ENCODE assay signal across 9 cellular contexts in the genomic region with DNA sequence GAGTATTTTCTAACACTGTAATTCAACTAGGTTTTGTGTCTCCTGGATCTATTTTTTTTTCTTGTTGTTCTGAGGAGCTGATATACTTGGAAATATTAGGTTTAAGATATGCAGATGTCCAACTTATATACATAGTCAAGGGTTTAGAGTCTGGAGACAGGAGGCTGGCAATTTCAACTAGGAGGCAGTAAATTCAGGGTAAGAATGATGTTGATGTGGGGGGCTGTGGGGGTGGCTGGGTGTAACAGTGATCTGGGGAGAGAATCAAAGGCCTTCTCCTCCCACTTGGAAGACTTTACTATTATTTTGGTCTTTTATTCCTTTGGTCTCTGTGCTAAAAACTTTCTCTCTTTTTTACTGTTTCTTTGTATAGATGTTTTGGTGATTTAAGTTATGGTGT.
DNase-seq lines count a peak whose midpoint lies in the region; ATAC-seq and TF ChIP-seq lines count a peak whose summit lies in the region.
"Had no signal": no experiment of that assay in that cellular context is flagged by ENCODE, and none has a peak within 500 bp of the region (broad histone marks: within the 10 kb centered on the region; RNA-seq: fewer than 3 reads in every experiment).

No MANE protein-coding gene starts in this region.

- H3K36me3 ChIP-seq in mammary epithelial cell (ENCODE audit: insufficient read depth, low read length) (no peaks in the 10 kb centered on the region), thoracic aorta (no peaks in the 10 kb centered on the region)

- no peak for TF ChIP-seq CTCF in mammary epithelial cell (conservative IDR thresholded peaks at IDR 0.05 in 1 of 2, IDR thresholded peaks at IDR 0.05 in 1 of 2; ENCODE audit: extremely low read depth in 1 of 2, insufficient read depth in 1 of 2, low read depth in 1 of 2, low read length in 2 of 2)
- no peak for TF ChIP-seq CTCF in thoracic aorta (IDR thresholded peaks at IDR 0.05)

- peak overlapping the region; percentile 33 to 56 for H3K4me3 Mint-ChIP-seq in activated T-cell treated with anti-CD3 and anti-CD28 coated beads, Interleukin-2, amount 50 U/mL, for 72 hours

- no peaks in the 10 kb centered on the region for H3K36me3 Mint-ChIP-seq in activated T-cell treated with anti-CD3 and anti-CD28 coated beads, Interleukin-2, amount 50 U/mL, for 72 hours (ENCODE audit: insufficient read depth in 2 of 2)

- dilution Hi-C loops in mammary epithelial cell (cut with HindIII; ENCODE audit: low sequenced_read_pairs), result no loop called here

- H3K4me2 ChIP-seq in mammary epithelial cell (ENCODE audit: insufficient read depth, low read depth, low read length), result peak overlapping the region; percentile 72

- H3K4me3 ChIP-seq in mammary epithelial cell (replicated peaks in 1 of 3; ENCODE audit: insufficient read depth in 1 of 3, low read depth in 2 of 3, low read length in 3 of 3) (no peak overlapping the region), mononuclear cell (ENCODE audit: low read length) (peak overlapping the region; percentile 40), thoracic aorta (peak overlapping the region; percentile 36)

- no peaks in the 10 kb centered on the region for H3K9me3 Mint-ChIP-seq in activated T-cell treated with anti-CD3 and anti-CD28 coated beads, Interleukin-2, amount 50 U/mL, for 72 hours

- no peaks in the 10 kb centered on the region for H3K27me3 Mint-ChIP-seq in activated T-cell treated with anti-CD3 and anti-CD28 coated beads, Interleukin-2, amount 50 U/mL, for 72 hours (ENCODE audit: low read depth)

- H2AFZ ChIP-seq in mammary epithelial cell (ENCODE audit: low read depth, low read length), result peak overlapping the region; percentile 93

- intact Hi-C loops in mammary epithelial cell (cut with micrococcal nuclease), result loop anchor here (5.0 kb wide), 1 partner anchor 175 kb away; a partner anchor contains a TSS

- H3K27me3 ChIP-seq in mammary epithelial cell (ENCODE audit: insufficient read depth, low read length), result no peaks in the 10 kb centered on the region
- H3K27me3 ChIP-seq in mononuclear cell (ENCODE audit: insufficient read depth, low read length), result no peaks in the 10 kb centered on the region
- no peaks in the 10 kb centered on the region for H3K27me3 ChIP-seq in thoracic aorta (replicated peaks; ENCODE audit: insufficient read depth)

- ATAC-seq in activated T-cell treated with anti-CD3 and anti-CD28 coated beads, Interleukin-2, amount 50 U/mL, for 72 hours (replicated peaks in 1 of 2), result no peak
- ATAC-seq in thoracic aorta (ENCODE audit: insufficient number of reproducible peaks, low FRiP score, low read depth), result no peak
- ATAC-seq: HCT116 had no signal

- CTCF ChIA-PET in mammary epithelial cell (lab: Charles Lee; ENCODE audit: low non-redundant PET), result interaction anchor here (0.6 kb wide), 1 partner anchor 730 kb away, joined by 3 read pairs; no protein-coding TSS in a partner anchor

- no peak overlapping the region for H3K9ac ChIP-seq in mammary epithelial cell (ENCODE audit: insufficient read depth, low read length)

- H3K9me3 ChIP-seq in mammary epithelial cell (replicated peaks; ENCODE audit: insufficient read depth, low read length) (no peaks in the 10 kb centered on the region), mononuclear cell (ENCODE audit: low read depth, low read length) (no peaks in the 10 kb centered on the region), thoracic aorta (no peaks in the 10 kb centered on the region)

- H3K27ac Mint-ChIP-seq in activated T-cell treated with anti-CD3 and anti-CD28 coated beads, Interleukin-2, amount 50 U/mL, for 72 hours, result peak overlapping the region; percentile 41

- BruUV-seq in mammary epithelial cell (replicated peaks; lab: Mats Ljungman, UMichigan), result no TSS peak

- in situ Hi-C loops in mammary epithelial cell (cut with MboI; ENCODE audit: low sequenced_read_pairs in 2 of 2), result no loop called here

- H3K27ac ChIP-seq in mammary epithelial cell (ENCODE audit: insufficient read depth, low read depth, low read length) (no peak overlapping the region), thoracic aorta (no peak overlapping the region)

- DNase-seq in activated T-cell treated with anti-CD3 and anti-CD28 coated beads, Interleukin-2, amount 50 U/mL, for 72 hours, result no peak
- no peak for DNase-seq in activated T-cell treated with anti-CD3 and anti-CD28 coated beads, Interleukin-2, amount 50 U/mL, for 48 hours
- DNase-seq in mammary epithelial cell (no peak), thoracic aorta (ENCODE audit: low spot score) (no peak), foreskin melanocyte (no peak), NCI-H1105 (lab: John Stamatoyannopoulos, UW) (no peak), superior temporal gyrus (ENCODE audit: extremely low spot score) (no peak)

- H3K4me1 Mint-ChIP-seq in activated T-cell treated with anti-CD3 and anti-CD28 coated beads, Interleukin-2, amount 50 U/mL, for 72 hours (ENCODE audit: low read depth), result peaks cover 8% of the 10 kb centered on the region

- H3K79me2 ChIP-seq in mammary epithelial cell (ENCODE audit: insufficient read depth, low read length), result no peaks in the 10 kb centered on the region

- H3K4me1 ChIP-seq in mammary epithelial cell (ENCODE audit: insufficient read depth, low read length) (peaks cover 11% of the 10 kb centered on the region), mononuclear cell (ENCODE audit: insufficient read depth, low read length) (peaks cover 34% of the 10 kb centered on the region), thoracic aorta (ENCODE audit: control insufficient read depth in 1 of 2, low read depth in 2 of 2) (peaks cover 4 to 24% of the 10 kb centered on the region in 2 donors)

- no peaks in the 10 kb centered on the region for H4K20me1 ChIP-seq in mammary epithelial cell (ENCODE audit: insufficient read depth, low read length)

Comparison
In these comparisons a context has a peak if more than half of its experiments do, and no peak if none do; other contexts are left out.
1. H3K4me3 ChIP-seq: peak in mononuclear cell (single experiment) and thoracic aorta (single experiment); none in mammary epithelial cell (0 of 3).